ENCODE assay signal across 8 cellular contexts in genomic region chr6:39016831-39017230, GRCh38.
"Had no signal": no experiment of that assay in that cellular context is flagged by ENCODE, and none has a peak within 500 bp of the region (broad histone marks: within the 10 kb centered on the region; RNA-seq: fewer than 3 reads in every experiment).

No MANE protein-coding gene starts in this region.

- ATAC-seq: GM23338, HCT116 had no signal

- H3K4me1 Mint-ChIP-seq: H9 had no signal

- DNase-seq: GM23248, GOT3, H7, H9, HCEC 1CT, HFFc6 had no signal

- H3K9me3 Mint-ChIP-seq: GM23338, H9 had no signal

- H3K4me3 Mint-ChIP-seq: GM23338, H9, HFFc6 had no signal

- H3K27ac Mint-ChIP-seq: GM23338, H9, HFFc6 had no signal
